25 cellular contexts compared by ENCODE assay signal in genomic region chr9:120759755-120760400, GRCh38.
"Had no signal": no experiment of that assay in that cellular context is flagged by ENCODE, and none has a peak within 500 bp of the region (broad histone marks: within the 10 kb centered on the region; RNA-seq: fewer than 3 reads in every experiment).

No MANE protein-coding gene starts in this region.

- H3K4me3 ChIP-seq: breast epithelium, heart right ventricle, testis, vagina had no signal

- H3K27ac ChIP-seq: breast epithelium, heart right ventricle, testis, vagina, VCaP had no signal

- H3K27me3 Mint-ChIP-seq: activated naive CD4-positive, alpha-beta T cell treated with anti-CD3 and anti-CD28 coated beads, Interleukin-2, amount 10 ng/mL, durations not matched to agents 7 days and 5 days; stimulated activated naive B cell treated with anti-CD40 and anti-IgM and Interleukin-4, amounts not matched to agents 10 μg/mL and 1 μg/mL and 100 μg/mL, for 72 hours had no signal

- H3K27ac Mint-ChIP-seq: stimulated activated naive B cell treated with anti-CD40 and anti-IgM and Interleukin-4, amounts not matched to agents 10 μg/mL and 1 μg/mL and 100 μg/mL, for 72 hours; T-helper 2 cell treated with Interferon-gamma antibody and Interleukin-4, amounts not matched to agents 5 μg/mL and 100 μg/mL, for 36 hours had no signal

- DNase-seq: activated CD4-positive, alpha-beta T cell treated with anti-CD3 and anti-CD28 coated beads, Interleukin-2, amount 50 U/mL, for 1 hour; activated CD8-positive, alpha-beta memory T cell treated with anti-CD3 and anti-CD28 coated beads for 24 hours; activated CD8-positive, alpha-beta memory T cell treated with anti-CD3 and anti-CD28 coated beads, Interleukin-2, amount 50 U/mL, for 4 hours; activated effector memory CD4-positive, alpha-beta T cell treated with Interleukin-2 at 50 U/mL for 16 hours; activated naive CD4-positive, alpha-beta T cell treated with anti-CD3 and anti-CD28 coated beads, Interleukin-2, amount 10 ng/mL, durations not matched to agents 7 days and 5 days; activated T-cell treated with anti-CD3 and anti-CD28 coated beads, Interleukin-2, amount 50 U/mL, for 48 hours; amniotic stem cell; foreskin fibroblast; heart right ventricle; islet precursor cell; left cardiac atrium; mesenchymal stem cell; occipital lobe; posterior cingulate gyrus; small intestine; stimulated activated CD4-positive, alpha-beta T cell treated with anti-CD3 and anti-CD28 coated beads, Interleukin-2, amount 100 ng/mL, for 24 hours; stimulated activated naive B cell treated with anti-CD40 and anti-IgM and Interleukin-4, amounts not matched to agents 10 μg/mL and 1 μg/mL and 100 μg/mL, for 72 hours; testis; trophoblast cell had no signal

- H3K9me3 ChIP-seq: breast epithelium, heart right ventricle, testis, vagina had no signal

- H3K4me3 Mint-ChIP-seq: activated naive CD4-positive, alpha-beta T cell treated with anti-CD3 and anti-CD28 coated beads, Interleukin-2, amount 10 ng/mL, durations not matched to agents 7 days and 5 days; stimulated activated naive B cell treated with anti-CD40 and anti-IgM and Interleukin-4, amounts not matched to agents 10 μg/mL and 1 μg/mL and 100 μg/mL, for 72 hours; T-helper 2 cell treated with Interferon-gamma antibody and Interleukin-4, amounts not matched to agents 5 μg/mL and 100 μg/mL, for 36 hours had no signal

- H3K9me3 Mint-ChIP-seq: activated naive CD4-positive, alpha-beta T cell treated with anti-CD3 and anti-CD28 coated beads, Interleukin-2, amount 10 ng/mL, durations not matched to agents 7 days and 5 days; stimulated activated naive B cell treated with anti-CD40 and anti-IgM and Interleukin-4, amounts not matched to agents 10 μg/mL and 1 μg/mL and 100 μg/mL, for 72 hours; T-helper 2 cell treated with Interferon-gamma antibody and Interleukin-4, amounts not matched to agents 5 μg/mL and 100 μg/mL, for 36 hours had no signal

- ATAC-seq: activated CD4-positive, CD25-positive, alpha-beta regulatory T cell treated with anti-CD3 and anti-CD28 coated beads, Interleukin-2, amount 50 U/mL, for 24 hours; heart right ventricle; left cardiac atrium; sciatic nerve; stimulated activated naive B cell treated with anti-CD40 and anti-IgM and Interleukin-4, amounts not matched to agents 10 μg/mL and 1 μg/mL and 100 μg/mL, for 72 hours had no signal
